28 cellular contexts compared by ENCODE assay signal in the genomic region with DNA sequence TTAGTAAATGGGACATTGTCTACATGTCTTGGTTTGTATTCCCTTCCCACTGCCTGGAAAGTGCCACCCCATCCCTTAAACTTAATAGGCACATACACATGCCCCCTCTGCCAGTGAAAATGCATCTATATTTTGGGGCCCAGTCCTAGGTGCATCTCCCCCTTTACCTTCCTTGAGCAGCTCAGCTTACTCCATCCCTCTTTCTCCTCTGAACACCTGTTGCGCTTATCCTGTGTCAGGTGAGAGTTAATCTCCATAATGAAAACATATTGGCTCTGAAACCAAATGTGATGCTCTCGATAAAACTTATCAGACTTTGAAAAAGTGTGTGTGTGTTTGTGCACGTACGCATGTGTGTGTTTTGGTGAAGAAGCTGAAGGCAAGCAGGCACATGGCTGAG.
"Had no signal": no experiment of that assay in that cellular context is flagged by ENCODE, and none has a peak within 500 bp of the region (broad histone marks: within the 10 kb centered on the region; RNA-seq: fewer than 3 reads in every experiment).

No MANE protein-coding gene starts in this region.

- H2AFZ ChIP-seq: neural progenitor cell, parathyroid adenoma had no signal

- H3K4me1 ChIP-seq: neural progenitor cell, psoas muscle, right lobe of liver, sigmoid colon, thyroid gland, tibial nerve, uterus had no signal

- H3K4me3 Mint-ChIP-seq: natural killer cell; nephron; neural progenitor cell; stimulated activated effector memory CD8-positive, alpha-beta T cell treated with anti-CD3 and anti-CD28 coated beads, Interleukin-12 subunit alpha, Interleukin-12 subunit beta, amount 100 ng/mL, for 72 hours; stimulated activated naive B cell treated with anti-CD40 and anti-IgM and Interleukin-4, amounts not matched to agents 10 μg/mL and 1 μg/mL and 100 μg/mL, for 72 hours; stimulated activated naive CD8-positive, alpha-beta T cell treated with anti-CD3 and anti-CD28 coated beads, Interleukin-15, Interleukin-2, amounts not matched to agents 100 ng/mL and 50 ng/mL, for 24 hours; type B pancreatic cell had no signal

- H3K9me3 Mint-ChIP-seq: natural killer cell; nephron; neural progenitor cell; stimulated activated effector memory CD8-positive, alpha-beta T cell treated with anti-CD3 and anti-CD28 coated beads, Interleukin-12 subunit alpha, Interleukin-12 subunit beta, amount 100 ng/mL, for 72 hours; stimulated activated naive B cell treated with anti-CD40 and anti-IgM and Interleukin-4, amounts not matched to agents 10 μg/mL and 1 μg/mL and 100 μg/mL, for 72 hours; stimulated activated naive CD8-positive, alpha-beta T cell treated with anti-CD3 and anti-CD28 coated beads, Interleukin-15, Interleukin-2, amounts not matched to agents 100 ng/mL and 50 ng/mL, for 24 hours had no signal

- H3K36me3 ChIP-seq: neural progenitor cell, ovary, right lobe of liver, sigmoid colon, stomach, thoracic aorta, thyroid gland, tibial nerve, upper lobe of right lung, uterus had no signal

- H3K9me3 ChIP-seq: ovary, psoas muscle, right lobe of liver, thoracic aorta, thyroid gland, tibial nerve, upper lobe of right lung, uterus had no signal

- ATAC-seq: natural killer cell; psoas muscle; right cardiac atrium; right lobe of liver; stimulated activated effector memory CD8-positive, alpha-beta T cell treated with anti-CD3 and anti-CD28 coated beads, Interleukin-12 subunit alpha, Interleukin-12 subunit beta, amount 100 ng/mL, for 72 hours; stimulated activated naive B cell treated with anti-CD40 and anti-IgM and Interleukin-4, amounts not matched to agents 10 μg/mL and 1 μg/mL and 100 μg/mL, for 72 hours; upper lobe of right lung had no signal

- H3K79me2 ChIP-seq: parathyroid adenoma had no signal

- H3K27me3 Mint-ChIP-seq: progenitor cell of endocrine pancreas; stimulated activated naive B cell treated with anti-CD40 and anti-IgM and Interleukin-4, amounts not matched to agents 10 μg/mL and 1 μg/mL and 100 μg/mL, for 72 hours; stimulated activated naive CD8-positive, alpha-beta T cell treated with anti-CD3 and anti-CD28 coated beads, Interleukin-15, Interleukin-2, amounts not matched to agents 100 ng/mL and 50 ng/mL, for 24 hours; type B pancreatic cell had no signal

- H3K4me2 ChIP-seq: neural progenitor cell had no signal

- H3K4me3 ChIP-seq: neural progenitor cell, ovary, psoas muscle, right lobe of liver, sigmoid colon, stomach, thoracic aorta, thyroid gland, tibial nerve, upper lobe of right lung, uterus had no signal

- H3K27ac Mint-ChIP-seq: natural killer cell; nephron; neural progenitor cell; progenitor cell of endocrine pancreas; stimulated activated effector memory CD8-positive, alpha-beta T cell treated with anti-CD3 and anti-CD28 coated beads, Interleukin-12 subunit alpha, Interleukin-12 subunit beta, amount 100 ng/mL, for 72 hours; stimulated activated naive B cell treated with anti-CD40 and anti-IgM and Interleukin-4, amounts not matched to agents 10 μg/mL and 1 μg/mL and 100 μg/mL, for 72 hours; stimulated activated naive CD8-positive, alpha-beta T cell treated with anti-CD3 and anti-CD28 coated beads, Interleukin-15, Interleukin-2, amounts not matched to agents 100 ng/mL and 50 ng/mL, for 24 hours; type B pancreatic cell had no signal

- H3K27me3 ChIP-seq: neural progenitor cell, ovary, right lobe of liver, sigmoid colon, stomach, thyroid gland, tibial nerve, upper lobe of right lung, uterus had no signal

- H3K9ac ChIP-seq: neural progenitor cell, parathyroid adenoma had no signal

- H3K4me1 Mint-ChIP-seq: natural killer cell; nephron; neural progenitor cell; stimulated activated effector memory CD8-positive, alpha-beta T cell treated with anti-CD3 and anti-CD28 coated beads, Interleukin-12 subunit alpha, Interleukin-12 subunit beta, amount 100 ng/mL, for 72 hours; stimulated activated naive B cell treated with anti-CD40 and anti-IgM and Interleukin-4, amounts not matched to agents 10 μg/mL and 1 μg/mL and 100 μg/mL, for 72 hours had no signal

- DNase-seq: natural killer cell; occipital lobe; ovary; posterior cingulate gyrus; psoas muscle; right cardiac atrium; right lobe of liver; sigmoid colon; small intestine; stimulated activated CD4-positive, alpha-beta T cell treated with anti-CD3 and anti-CD28 coated beads, Interleukin-15, amount 100 ng/mL, for 24 hours; stimulated activated CD4-positive, alpha-beta T cell treated with anti-CD3 and anti-CD28 coated beads, Interleukin-2, amount 100 ng/mL, for 24 hours; stimulated activated CD4-positive, alpha-beta T cell treated with anti-CD3 and anti-CD28 coated beads, Interleukin-2, amount 100 ng/mL, for 48 hours; stimulated activated CD4-positive, alpha-beta T cell treated with anti-CD3 and anti-CD28 coated beads, Interleukin-4, amount 100 ng/mL, for 24 hours; stimulated activated naive B cell treated with anti-CD40 and anti-IgM and Interleukin-4, amounts not matched to agents 10 μg/mL and 1 μg/mL and 100 μg/mL, for 72 hours; stimulated activated naive CD4-positive, alpha-beta T cell treated with Interleukin-2 at 50 U/mL for 16 hours; stomach; thyroid gland; upper lobe of right lung; uterus had no signal

- H3K36me3 Mint-ChIP-seq: natural killer cell; neural progenitor cell; stimulated activated effector memory CD8-positive, alpha-beta T cell treated with anti-CD3 and anti-CD28 coated beads, Interleukin-12 subunit alpha, Interleukin-12 subunit beta, amount 100 ng/mL, for 72 hours; stimulated activated naive B cell treated with anti-CD40 and anti-IgM and Interleukin-4, amounts not matched to agents 10 μg/mL and 1 μg/mL and 100 μg/mL, for 72 hours; type B pancreatic cell had no signal

- H3K27ac ChIP-seq: neural progenitor cell, ovary, parathyroid adenoma, psoas muscle, right lobe of liver, sigmoid colon, stomach, thoracic aorta, thyroid gland, tibial nerve, upper lobe of right lung, uterus had no signal
